1 cellular context compared by ENCODE assay signal in genomic region chr1:19473119-19473518, GRCh38.
TF ChIP-seq lines count a peak whose summit lies in the region.

No MANE protein-coding gene starts in this region.

TF ChIP-seq in HepG2, 621 proteins besides CTCF, POLR2A, EP300 and RAD21:
- peak; percentile 79 for TF ChIP-seq ZNF629 (CRISPR knock-in tag; conservative IDR thresholded peaks at IDR 0.05)
- TF ChIP-seq ZMAT5 (CRISPR knock-in tag; IDR thresholded peaks at IDR 0.05; ENCODE audit: borderline replicate concordance, low read depth) = no peak
